Comparison of ENCODE assay signal across 1 cellular context in genomic region chr2:215454519-215454918, GRCh38.
TF ChIP-seq lines count a peak whose summit lies in the region.

No MANE protein-coding gene starts in this region.

TF ChIP-seq in HepG2, 621 proteins besides CTCF, POLR2A, EP300 and RAD21 (continued from another document):
- TF ChIP-seq, protein P1, sequence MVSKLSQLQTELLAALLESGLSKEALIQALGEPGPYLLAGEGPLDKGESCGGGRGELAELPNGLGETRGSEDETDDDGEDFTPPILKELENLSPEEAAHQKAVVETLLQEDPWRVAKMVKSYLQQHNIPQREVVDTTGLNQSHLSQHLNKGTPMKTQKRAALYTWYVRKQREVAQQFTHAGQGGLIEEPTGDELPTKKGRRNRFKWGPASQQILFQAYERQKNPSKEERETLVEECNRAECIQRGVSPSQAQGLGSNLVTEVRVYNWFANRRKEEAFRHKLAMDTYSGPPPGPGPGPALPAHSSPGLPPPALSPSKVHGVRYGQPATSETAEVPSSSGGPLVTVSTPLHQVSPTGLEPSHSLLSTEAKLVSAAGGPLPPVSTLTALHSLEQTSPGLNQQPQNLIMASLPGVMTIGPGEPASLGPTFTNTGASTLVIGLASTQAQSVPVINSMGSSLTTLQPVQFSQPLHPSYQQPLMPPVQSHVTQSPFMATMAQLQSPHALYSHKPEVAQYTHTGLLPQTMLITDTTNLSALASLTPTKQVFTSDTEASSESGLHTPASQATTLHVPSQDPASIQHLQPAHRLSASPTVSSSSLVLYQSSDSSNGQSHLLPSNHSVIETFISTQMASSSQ (IDR thresholded peaks at IDR 0.05; ENCODE audit: low read depth): peak; percentile 4; the same call in 1 of the 2 replicates
- TF ChIP-seq, protein P1 (CRISPR knock-in tag; IDR thresholded peaks at IDR 0.05; ENCODE audit: borderline replicate concordance): no peak
- TF ChIP-seq NFE2L1 (CRISPR knock-in tag; IDR thresholded peaks at IDR 0.05; ENCODE audit: borderline replicate concordance) (no peak), MIER3 (CRISPR knock-in tag; IDR thresholded peaks at IDR 0.05; ENCODE audit: borderline replicate concordance) (0 out of 2 replicates have a peak, but pooled peaks have one; percentile 24), FOXA3 (CRISPR knock-in tag; IDR thresholded peaks at IDR 0.05) (peak; percentile 48; the same call in 1 of the 2 replicates), NAIF1 (CRISPR knock-in tag; IDR thresholded peaks at IDR 0.05; ENCODE audit: borderline replicate concordance) (0 out of 2 replicates have a peak, but pooled peaks have one; percentile 10), NCOA2 (CRISPR knock-in tag; IDR thresholded peaks at IDR 0.05) (peak; percentile 45; the same call in 1 of the 2 replicates), RCOR2 (CRISPR knock-in tag; IDR thresholded peaks at IDR 0.05) (peak; percentile 61; the same call in 1 of the 2 replicates), MIXL1 (CRISPR knock-in tag; IDR thresholded peaks at IDR 0.05) (peak; percentile 35; the same call in 1 of the 2 replicates), HDAC2 (CRISPR knock-in tag; IDR thresholded peaks at IDR 0.05) (peak; percentile 44; the same call in 1 of the 2 replicates), RFXANK (CRISPR knock-in tag; IDR thresholded peaks at IDR 0.05) (0 out of 2 replicates have a peak, but pooled peaks have one; percentile 25), KLF6 (CRISPR knock-in tag; IDR thresholded peaks at IDR 0.05) (0 out of 2 replicates have a peak, but pooled peaks have one; percentile 35), ZNF543 (CRISPR knock-in tag; IDR thresholded peaks at IDR 0.05) (no peak), REXO4 (CRISPR knock-in tag; IDR thresholded peaks at IDR 0.05; ENCODE audit: borderline replicate concordance) (no peak), PRDM10 (CRISPR knock-in tag; IDR thresholded peaks at IDR 0.05; ENCODE audit: low read depth) (no peak), ZMYM4 (CRISPR knock-in tag; IDR thresholded peaks at IDR 0.05) (peak; percentile 53; the same call in 1 of the 2 replicates), ZBTB26 (CRISPR knock-in tag; IDR thresholded peaks at IDR 0.05; ENCODE audit: borderline replicate concordance) (no peak), SOX6 (IDR thresholded peaks at IDR 0.05) (no peak), SOX6 (CRISPR knock-in tag; IDR thresholded peaks at IDR 0.05) (peak; percentile 57; the same call in 1 of the 2 replicates), RXRB (CRISPR knock-in tag; IDR thresholded peaks at IDR 0.05; ENCODE audit: borderline replicate concordance) (peak; percentile 79), SNAPC2 (CRISPR knock-in tag; IDR thresholded peaks at IDR 0.05) (no peak), HNF4G (IDR thresholded peaks at IDR 0.05; ENCODE audit: borderline replicate concordance, low read depth, low read length) (peak; percentile 15; the same call in 1 of the 2 replicates), HNF4G (CRISPR knock-in tag; IDR thresholded peaks at IDR 0.05; ENCODE audit: borderline replicate concordance, low read depth) (no peak), ERF (CRISPR knock-in tag; IDR thresholded peaks at IDR 0.05) (0 out of 2 replicates have a peak, but pooled peaks have one; percentile 27), ZNF652 (CRISPR knock-in tag; IDR thresholded peaks at IDR 0.05; ENCODE audit: borderline replicate concordance, low read depth) (peak; percentile 82), SMC3 (IDR thresholded peaks at IDR 0.05; ENCODE audit: low read length) (peak; percentile 92), ARID3A (IDR thresholded peaks at IDR 0.05; ENCODE audit: low read depth, low read length) (peak; percentile 94), STAG1 (CRISPR knock-in tag; IDR thresholded peaks at IDR 0.05) (peak; percentile 86), SMAD3 (CRISPR knock-in tag; IDR thresholded peaks at IDR 0.05) (0 out of 2 replicates have a peak, but pooled peaks have one; percentile 22), IRF2 (CRISPR knock-in tag; IDR thresholded peaks at IDR 0.05) (peak; percentile 69; the same call in 1 of the 2 replicates)
- TF ChIP-seq, protein P2, sequence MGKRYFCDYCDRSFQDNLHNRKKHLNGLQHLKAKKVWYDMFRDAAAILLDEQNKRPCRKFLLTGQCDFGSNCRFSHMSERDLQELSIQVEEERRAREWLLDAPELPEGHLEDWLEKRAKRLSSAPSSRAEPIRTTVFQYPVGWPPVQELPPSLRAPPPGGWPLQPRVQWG (CRISPR knock-in tag; IDR thresholded peaks at IDR 0.05; ENCODE audit: borderline replicate concordance, low read depth): no peak
- TF ChIP-seq, protein P3, sequence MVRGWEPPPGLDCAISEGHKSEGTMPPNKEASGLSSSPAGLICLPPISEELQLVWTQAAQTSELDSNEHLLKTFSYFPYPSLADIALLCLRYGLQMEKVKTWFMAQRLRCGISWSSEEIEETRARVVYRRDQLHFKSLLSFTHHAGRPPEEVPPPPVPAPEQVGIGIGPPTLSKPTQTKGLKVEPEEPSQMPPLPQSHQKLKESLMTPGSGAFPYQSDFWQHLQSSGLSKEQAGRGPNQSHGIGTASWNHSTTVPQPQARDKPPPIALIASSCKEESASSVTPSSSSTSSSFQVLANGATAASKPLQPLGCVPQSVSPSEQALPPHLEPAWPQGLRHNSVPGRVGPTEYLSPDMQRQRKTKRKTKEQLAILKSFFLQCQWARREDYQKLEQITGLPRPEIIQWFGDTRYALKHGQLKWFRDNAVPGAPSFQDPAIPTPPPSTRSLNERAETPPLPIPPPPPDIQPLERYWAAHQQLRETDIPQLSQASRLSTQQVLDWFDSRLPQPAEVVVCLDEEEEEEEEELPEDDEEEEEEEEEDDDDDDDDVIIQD (CRISPR knock-in tag; IDR thresholded peaks at IDR 0.05; ENCODE audit: low read depth): peak; percentile 88
